10 cellular contexts compared by ENCODE assay signal in the genomic region with DNA sequence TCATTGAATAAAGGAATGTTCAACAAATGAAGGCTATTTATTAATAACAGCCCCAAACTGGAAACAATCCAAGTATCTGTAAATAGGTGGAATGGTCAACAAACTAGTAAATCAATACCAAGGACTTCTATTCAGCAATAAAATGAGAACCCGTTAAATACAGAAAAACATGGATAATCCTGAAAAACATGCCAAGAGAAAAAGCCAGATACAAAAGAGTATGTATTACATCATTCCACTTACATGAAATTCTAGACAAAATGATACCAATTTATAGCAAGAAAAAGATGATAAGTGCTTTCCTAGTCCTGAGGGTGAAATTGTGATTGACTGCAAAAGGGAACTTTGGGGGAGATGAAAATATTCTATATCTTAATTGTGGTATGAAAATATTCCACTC. TPM values are rescaled to one million over a fixed set of nuclear protein-coding genes. Genes with fewer than 3 reads are reported as not detected.
DNase-seq lines count a peak whose midpoint lies in the region; ATAC-seq and TF ChIP-seq lines count a peak whose summit lies in the region.
"Had no signal": no experiment of that assay in that cellular context is flagged by ENCODE, and none has a peak within 500 bp of the region (broad histone marks: within the 10 kb centered on the region; RNA-seq: fewer than 3 reads in every experiment).

No MANE protein-coding gene starts in this region.

- H3K27me3 ChIP-seq in CD4-positive, alpha-beta T cell (ENCODE audit: control insufficient read depth, insufficient read depth, low read length), result no peaks in the 10 kb centered on the region
- H3K27me3 ChIP-seq in neural progenitor cell, result no peaks in the 10 kb centered on the region
- no peaks in the 10 kb centered on the region for H3K27me3 ChIP-seq in lower lobe of right lung (ENCODE audit: low read depth)

- no peak overlapping the region for H2AFZ ChIP-seq in neural progenitor cell (replicated peaks)

- intact Hi-C loops in CD4-positive, alpha-beta T cell (cut with DNase I, micrococcal nuclease), result loop anchor here (5.0 to 10.0 kb wide), 3 partner anchors 34 to 281 kb away; partner anchors contain the start of gene MAN2A1 (in 1 of the 2)
- intact Hi-C loops in lower lobe of right lung (cut with DNase I), result no loop called here

- peaks cover 24% of the 10 kb centered on the region for H3K4me1 ChIP-seq in neural progenitor cell
- peaks cover 59% of the 10 kb centered on the region for H3K4me1 ChIP-seq in lower lobe of right lung

- peak overlapping the region; percentile 88 for H3K4me2 ChIP-seq in neural progenitor cell

- no peaks in the 10 kb centered on the region for H3K9me3 ChIP-seq in CD4-positive, alpha-beta T cell (ENCODE audit: control insufficient read depth, low read length)
- no peaks in the 10 kb centered on the region for H3K9me3 ChIP-seq in neural progenitor cell (ENCODE audit: low read depth)
- no peaks in the 10 kb centered on the region for H3K9me3 ChIP-seq in lower lobe of right lung

- H3F3A ChIP-seq in neural progenitor cell (ENCODE audit: low read depth), result peaks cover 35% of the 10 kb centered on the region

- H3K9ac ChIP-seq in neural progenitor cell, result peak overlapping the region; percentile 4

- no peak for TF ChIP-seq CTCF in CD4-positive, alpha-beta T cell (IDR thresholded peaks at IDR 0.05)
- TF ChIP-seq CTCF in NB4 (IDR thresholded peaks at IDR 0.05; ENCODE audit: low read depth, low read length), result no peak
- TF ChIP-seq CTCF in chondrocyte (IDR thresholded peaks at IDR 0.05), result no peak
- TF ChIP-seq CTCF in neural progenitor cell (IDR thresholded peaks at IDR 0.05), result no peak
- no peak for TF ChIP-seq CTCF in lower lobe of right lung (IDR thresholded peaks at IDR 0.05)

- H3K4me3 ChIP-seq in NB4 (ENCODE audit: low read depth, low read length), result peak overlapping the region; percentile 97
- peak overlapping the region; percentile 81 for H3K4me3 ChIP-seq in neural progenitor cell
- no peak overlapping the region for H3K4me3 ChIP-seq in lower lobe of right lung

- H3K4me3 Mint-ChIP-seq in CD4-positive, alpha-beta T cell, result peak overlapping the region; percentile 76
- peak overlapping the region; percentile 95 for H3K4me3 Mint-ChIP-seq in chondrocyte (ENCODE audit: unreplicated experiment)
- no peak overlapping the region for H3K4me3 Mint-ChIP-seq in neural progenitor cell

- peaks cover 25% of the 10 kb centered on the region for H4K20me1 ChIP-seq in neural progenitor cell (ENCODE audit: low read depth)

- H3K9me3 Mint-ChIP-seq in CD4-positive, alpha-beta T cell, result no peaks in the 10 kb centered on the region
- H3K9me3 Mint-ChIP-seq in chondrocyte (ENCODE audit: low read depth), result no peaks in the 10 kb centered on the region
- H3K9me3 Mint-ChIP-seq in neural progenitor cell, result peaks cover 32% of the 10 kb centered on the region

- peaks cover 73% of the 10 kb centered on the region for H3K4me1 Mint-ChIP-seq in CD4-positive, alpha-beta T cell (ENCODE audit: low read depth)
- peaks cover 58% of the 10 kb centered on the region for H3K4me1 Mint-ChIP-seq in chondrocyte (ENCODE audit: low read depth)
- peaks cover 22% of the 10 kb centered on the region for H3K4me1 Mint-ChIP-seq in neural progenitor cell

- peaks cover 76% of the 10 kb centered on the region for H3K79me2 ChIP-seq in neural progenitor cell (ENCODE audit: low read depth)

- ATAC-seq in CD4-positive, alpha-beta T cell (ENCODE audit: poor library complexity), result no peak
- ATAC-seq in GM21723 (IDR thresholded peaks at IDR 0.05; ENCODE audit: unreplicated experiment) (no peak), lower lobe of right lung (no peak), GM21576 (IDR thresholded peaks at IDR 0.05; ENCODE audit: unreplicated experiment) (no peak)

- H3K27ac Mint-ChIP-seq in CD4-positive, alpha-beta T cell, result peak overlapping the region; percentile 99
- H3K27ac Mint-ChIP-seq in chondrocyte (ENCODE audit: unreplicated experiment) (peak overlapping the region; percentile 99), neural progenitor cell (no peak overlapping the region)

- H3K36me3 ChIP-seq in neural progenitor cell (no peaks in the 10 kb centered on the region), lower lobe of right lung (no peaks in the 10 kb centered on the region)

- DNase-seq in CD4-positive, alpha-beta T cell, result no peak
- no peak for DNase-seq in NB4 (ENCODE audit: low read depth)
- DNase-seq in chondrocyte (ENCODE audit: low spot score), result no peak
- DNase-seq in neural progenitor cell (ENCODE audit: low spot score), result no peak
- DNase-seq in NCI-H2081 treated with DMSO at 0.1 percent for 48 hours (lab: John Stamatoyannopoulos, UW), result no peak
- no peak for DNase-seq in lower lobe of right lung
- DNase-seq: activated CD4-positive, alpha-beta T cell treated with anti-CD3 and anti-CD28 coated beads, Interleukin-2, amount 50 U/mL, for 1 hour; KG1 had no signal

- CTCF ChIA-PET in CD4-positive, alpha-beta T cell (lab: Charles Lee), result no interaction called here

- H3K36me3 Mint-ChIP-seq in CD4-positive, alpha-beta T cell (ENCODE audit: low read depth), result peaks cover 77% of the 10 kb centered on the region
- H3K36me3 Mint-ChIP-seq in chondrocyte (ENCODE audit: low read depth), result peaks cover 3% of the 10 kb centered on the region
- H3K36me3 Mint-ChIP-seq in neural progenitor cell, result peaks cover 33% of the 10 kb centered on the region

- POLR2A ChIA-PET in CD4-positive, alpha-beta T cell (lab: Charles Lee), result no interaction called here

- no peaks in the 10 kb centered on the region for H3K27me3 Mint-ChIP-seq in CD4-positive, alpha-beta T cell
- no peaks in the 10 kb centered on the region for H3K27me3 Mint-ChIP-seq in chondrocyte (ENCODE audit: low read depth)
- peaks cover 2% of the 10 kb centered on the region for H3K27me3 Mint-ChIP-seq in neural progenitor cell (ENCODE audit: insufficient read depth, low read depth)

- no peak overlapping the region for H3K27ac ChIP-seq in CD4-positive, alpha-beta T cell (ENCODE audit: low read depth, low read length)
- H3K27ac ChIP-seq in neural progenitor cell (no peak overlapping the region), lower lobe of right lung (no peak overlapping the region)

- no peak for TF ChIP-seq POLR2A in NB4 (IDR thresholded peaks at IDR 0.05; ENCODE audit: extremely low read depth, insufficient read length)

RNA-seq across cellular contexts. Expression of gene PJA2, which starts 3.1 kb away (rescaled TPM):
- 10 to 100 TPM; 88.8 to 92.9 TPM for total RNA-seq in CD4-positive, alpha-beta T cell
- 106 to 110 TPM (median 107 TPM) in 3 replicates for total RNA-seq in chondrocyte
- total RNA-seq in neural progenitor cell (ENCODE audit: low replicate concordance), result 84.3 and 128 TPM in 2 replicates
- 84.0 TPM for total RNA-seq in lower lobe of right lung
